Comparison of ENCODE assay signal across 8 cellular contexts in the genomic region with DNA sequence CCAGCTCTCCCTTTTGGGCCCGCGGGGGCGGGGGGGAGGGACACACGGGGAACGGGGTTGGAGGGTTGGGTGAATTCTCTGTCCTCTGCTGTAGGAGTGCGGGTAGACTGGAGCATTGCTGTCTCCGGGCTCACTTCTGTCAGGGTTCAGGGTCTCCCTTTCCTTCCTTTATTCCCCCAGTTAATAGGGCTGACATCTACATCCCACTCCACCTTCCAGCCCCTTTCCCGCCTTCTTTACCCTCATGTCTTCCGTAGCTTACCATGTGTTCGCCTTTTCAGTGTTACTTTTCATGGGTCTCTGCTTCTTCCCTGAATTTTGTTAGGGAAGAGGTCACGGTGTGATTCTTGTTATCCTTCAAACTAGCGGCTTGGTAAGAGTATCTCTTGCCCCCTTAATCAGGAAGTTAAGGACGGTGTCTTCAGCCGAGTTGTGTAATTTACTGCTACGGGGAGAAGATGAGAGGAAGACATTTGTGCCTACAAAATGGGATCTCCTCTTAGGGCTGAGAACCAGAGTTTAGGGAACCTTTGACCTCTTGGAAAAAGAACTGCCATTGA. TPM values are rescaled to one million over a fixed set of nuclear protein-coding genes. Genes with fewer than 3 reads are reported as not detected.
A peak's percentile ranks its signal among the peaks of the same experiment; 100 is the strongest.
DNase-seq lines count a peak whose midpoint lies in the region; ATAC-seq lines count a peak whose summit lies in the region.

No MANE protein-coding gene starts in this region.

- ATAC-seq in stimulated activated memory B cell treated with anti-CD40 and anti-IgM and Interleukin-4, amounts not matched to agents 10 μg/mL and 1 μg/mL and 100 μg/mL, for 72 hours: no peak

- H3K9ac ChIP-seq in iPS-20b (ENCODE audit: low read depth, low read length): peak overlapping the region; percentile 75; the same call in 1 of the 2 replicates

- no peak for DNase-seq in activated naive CD4-positive, alpha-beta T cell treated with anti-CD3 and anti-CD28 coated beads, Interleukin-2, amount 10 ng/mL, durations not matched to agents 7 days and 5 days
- no peak for DNase-seq in activated naive CD4-positive, alpha-beta T cell (lab: John Stamatoyannopoulos, UW)
- no peak for DNase-seq in 8988T
- DNase-seq in NCI-H226: no peak

- H3K36me3 ChIP-seq in iPS-20b (ENCODE audit: insufficient read depth, low read depth, low read length): no peaks in the 10 kb centered on the region

- H3K27me3 Mint-ChIP-seq in activated naive CD4-positive, alpha-beta T cell treated with anti-CD3 and anti-CD28 coated beads, Interleukin-2, amount 10 ng/mL, durations not matched to agents 7 days and 5 days: no peaks in the 10 kb centered on the region
- no peaks in the 10 kb centered on the region for H3K27me3 Mint-ChIP-seq in IgD-negative memory B cell
- H3K27me3 Mint-ChIP-seq in activated naive CD8-positive, alpha-beta T cell: no peaks in the 10 kb centered on the region
- no peaks in the 10 kb centered on the region for H3K27me3 Mint-ChIP-seq in stimulated activated memory B cell treated with anti-CD40 and anti-IgM and Interleukin-4, amounts not matched to agents 10 μg/mL and 1 μg/mL and 100 μg/mL, for 72 hours

- H3K4me3 Mint-ChIP-seq in activated naive CD4-positive, alpha-beta T cell treated with anti-CD3 and anti-CD28 coated beads, Interleukin-2, amount 10 ng/mL, durations not matched to agents 7 days and 5 days: peak overlapping the region; percentile 94
- peak overlapping the region; percentile 94 to 98 (median 97) for H3K4me3 Mint-ChIP-seq in IgD-negative memory B cell
- peak overlapping the region; percentile 99 for H3K4me3 Mint-ChIP-seq in activated naive CD8-positive, alpha-beta T cell
- H3K4me3 Mint-ChIP-seq in stimulated activated memory B cell treated with anti-CD40 and anti-IgM and Interleukin-4, amounts not matched to agents 10 μg/mL and 1 μg/mL and 100 μg/mL, for 72 hours: peak overlapping the region; percentile 98

- H3K9me3 ChIP-seq in iPS-20b (ENCODE audit: insufficient read depth, low read depth, low read length): no peaks in the 10 kb centered on the region

- CTCF ChIA-PET in activated naive CD4-positive, alpha-beta T cell treated with anti-CD3 and anti-CD28 coated beads, Interleukin-2, amount 10 ng/mL, durations not matched to agents 7 days and 5 days (lab: Charles Lee): interaction anchor here (1.0 to 2.0 kb wide), 5 partner anchors 20 to 113 kb away, joined by 3 to 10 read pairs (median 3); no protein-coding TSS in a partner anchor

- peaks cover 30% of the 10 kb centered on the region for H3K36me3 Mint-ChIP-seq in activated naive CD4-positive, alpha-beta T cell treated with anti-CD3 and anti-CD28 coated beads, Interleukin-2, amount 10 ng/mL, durations not matched to agents 7 days and 5 days
- no peaks in the 10 kb centered on the region for H3K36me3 Mint-ChIP-seq in IgD-negative memory B cell
- peaks cover 10% of the 10 kb centered on the region for H3K36me3 Mint-ChIP-seq in activated naive CD8-positive, alpha-beta T cell
- H3K36me3 Mint-ChIP-seq in stimulated activated memory B cell treated with anti-CD40 and anti-IgM and Interleukin-4, amounts not matched to agents 10 μg/mL and 1 μg/mL and 100 μg/mL, for 72 hours: peaks cover 38% of the 10 kb centered on the region

- H3K27ac Mint-ChIP-seq in activated naive CD4-positive, alpha-beta T cell treated with anti-CD3 and anti-CD28 coated beads, Interleukin-2, amount 10 ng/mL, durations not matched to agents 7 days and 5 days: peak overlapping the region; percentile 91
- peak overlapping the region; percentile 91 to 95 (median 93) for H3K27ac Mint-ChIP-seq in IgD-negative memory B cell
- peak overlapping the region; percentile 96 for H3K27ac Mint-ChIP-seq in activated naive CD8-positive, alpha-beta T cell
- H3K27ac Mint-ChIP-seq in stimulated activated memory B cell treated with anti-CD40 and anti-IgM and Interleukin-4, amounts not matched to agents 10 μg/mL and 1 μg/mL and 100 μg/mL, for 72 hours: peak overlapping the region; percentile 79

- H3K4me3 ChIP-seq in iPS-20b (ENCODE audit: low read length): peak overlapping the region; percentile 88

- no peaks in the 10 kb centered on the region for H3K27me3 ChIP-seq in iPS-20b (ENCODE audit: insufficient read depth, low read length)

- H3K27ac ChIP-seq in iPS-20b (ENCODE audit: low read length): no peak overlapping the region

- H3K4me1 Mint-ChIP-seq in activated naive CD4-positive, alpha-beta T cell treated with anti-CD3 and anti-CD28 coated beads, Interleukin-2, amount 10 ng/mL, durations not matched to agents 7 days and 5 days: peaks cover 79% of the 10 kb centered on the region
- H3K4me1 Mint-ChIP-seq in IgD-negative memory B cell: peaks cover 56 to 72% (median 71%) of the 10 kb centered on the region in 3 donors
- peaks cover 75% of the 10 kb centered on the region for H3K4me1 Mint-ChIP-seq in activated naive CD8-positive, alpha-beta T cell (ENCODE audit: low read depth)
- H3K4me1 Mint-ChIP-seq in stimulated activated memory B cell treated with anti-CD40 and anti-IgM and Interleukin-4, amounts not matched to agents 10 μg/mL and 1 μg/mL and 100 μg/mL, for 72 hours: peaks cover 71% of the 10 kb centered on the region

- H3K4me1 ChIP-seq in iPS-20b (ENCODE audit: insufficient read depth, low read length): peaks cover 4% of the 10 kb centered on the region; the same call in 1 of the 2 replicates

- no peaks in the 10 kb centered on the region for H3K9me3 Mint-ChIP-seq in activated naive CD4-positive, alpha-beta T cell treated with anti-CD3 and anti-CD28 coated beads, Interleukin-2, amount 10 ng/mL, durations not matched to agents 7 days and 5 days
- H3K9me3 Mint-ChIP-seq in IgD-negative memory B cell: no peaks in the 10 kb centered on the region
- no peaks in the 10 kb centered on the region for H3K9me3 Mint-ChIP-seq in activated naive CD8-positive, alpha-beta T cell (ENCODE audit: low read depth)
- no peaks in the 10 kb centered on the region for H3K9me3 Mint-ChIP-seq in stimulated activated memory B cell treated with anti-CD40 and anti-IgM and Interleukin-4, amounts not matched to agents 10 μg/mL and 1 μg/mL and 100 μg/mL, for 72 hours

RNA-seq across cellular contexts. Expression of a gene that starts 0.9 kb away (rescaled TPM):
- polyA plus RNA-seq in IgD-negative memory B cell: 44.9 TPM
